In genomic region chr14:99548871-99549270, GRCh38 we compare ENCODE assay signal across 23 cellular contexts. TPM values are rescaled to one million over a fixed set of nuclear protein-coding genes. Genes with fewer than 3 reads are reported as not detected.
DNase-seq lines count a peak whose midpoint lies in the region; ATAC-seq and TF ChIP-seq lines count a peak whose summit lies in the region.
"Had no signal": no experiment of that assay in that cellular context is flagged by ENCODE, and none has a peak within 500 bp of the region (broad histone marks: within the 10 kb centered on the region; RNA-seq: fewer than 3 reads in every experiment).

No MANE protein-coding gene starts in this region.

- H3K27ac ChIP-seq in BLaER1 treated with 17β-estradiol and CSF1 and Interleukin-3, amounts not matched to agents 10 nM and 100 nM, result peak overlapping the region in 4 of 11 experiments; percentile 5 to 61 (median 58); a peak in 8 of 22 replicates
- peak overlapping the region; percentile 37 for H3K27ac ChIP-seq in hepatocyte
- H3K27ac ChIP-seq in rectal smooth muscle tissue (ENCODE audit: low read depth, low read length), result peak overlapping the region; percentile 61
- H3K27ac ChIP-seq: body of pancreas, lower lobe of right lung, psoas muscle, tibial nerve had no signal

- peaks cover 97% of the 10 kb centered on the region for H3K79me2 ChIP-seq in hepatocyte

- no peak overlapping the region for H3K4me3 Mint-ChIP-seq in activated T-helper 17 cell treated with anti-CD3 and anti-CD28 coated beads, Interleukin-2, amount 50 U/mL, for 72 hours
- H3K4me3 Mint-ChIP-seq: activated T-cell treated with anti-CD3 and anti-CD28 coated beads, Interleukin-2, amount 50 U/mL, for 4 hours; CD14-positive monocyte; stimulated activated naive CD8-positive, alpha-beta T cell treated with anti-CD3 and anti-CD28 coated beads, Interleukin-15, amount 100 ng/mL, for 72 hours; T-helper 2 cell treated with Interferon-gamma antibody and Interleukin-4, amounts not matched to agents 5 μg/mL and 100 μg/mL, for 36 hours had no signal

- H3K4me2 ChIP-seq in BLaER1 treated with 17β-estradiol and CSF1 and Interleukin-3, amounts not matched to agents 10 nM and 100 nM, result peak overlapping the region; percentile 3 to 92 (median 73); a peak in 21 of 22 replicates
- H3K4me2 ChIP-seq in hepatocyte, result peak overlapping the region; percentile 2

- H3K27me3 ChIP-seq in BLaER1 treated with 17β-estradiol and CSF1 and Interleukin-3, amounts not matched to agents 10 nM and 100 nM, result peaks cover 0 to 43% (median 0%) of the 10 kb centered on the region in 11 experiments; a peak in 8 of 22 replicates
- no peaks in the 10 kb centered on the region for H3K27me3 ChIP-seq in hepatocyte
- no peaks in the 10 kb centered on the region for H3K27me3 ChIP-seq in rectal smooth muscle tissue (ENCODE audit: control insufficient read depth, insufficient read depth, low read length)
- H3K27me3 ChIP-seq: body of pancreas, tibial nerve had no signal

- H3K4me1 Mint-ChIP-seq in activated T-helper 17 cell treated with anti-CD3 and anti-CD28 coated beads, Interleukin-2, amount 50 U/mL, for 72 hours, result peaks cover 6% of the 10 kb centered on the region
- H3K4me1 Mint-ChIP-seq: CD14-positive monocyte had no signal

- no peak for DNase-seq in hepatocyte (ENCODE audit: low spot score)
- DNase-seq: activated CD4-positive, alpha-beta T cell treated with anti-CD3 and anti-CD28 coated beads for 48 hours; activated T-cell treated with anti-CD3 and anti-CD28 coated beads, Interleukin-2, amount 50 U/mL, for 4 hours; body of pancreas; DND-41; lower lobe of right lung; mucosa of descending colon; NCI-H2171; NK-92 treated with Interleukin-12 subunit alpha and Interleukin-12 subunit beta, amount 100 ng/mL, for 24 hours; psoas muscle; SHP77 treated with DMSO at 0.1 percent for 48 hours; stimulated activated naive CD8-positive, alpha-beta T cell treated with anti-CD3 and anti-CD28 coated beads, Interleukin-15, amount 100 ng/mL, for 72 hours had no signal

- no peaks in the 10 kb centered on the region for H3K27me3 Mint-ChIP-seq in activated T-helper 17 cell treated with anti-CD3 and anti-CD28 coated beads, Interleukin-2, amount 50 U/mL, for 72 hours
- H3K27me3 Mint-ChIP-seq: stimulated activated naive CD8-positive, alpha-beta T cell treated with anti-CD3 and anti-CD28 coated beads, Interleukin-15, amount 100 ng/mL, for 72 hours had no signal

- H3K36me3 Mint-ChIP-seq in activated T-helper 17 cell treated with anti-CD3 and anti-CD28 coated beads, Interleukin-2, amount 50 U/mL, for 72 hours (ENCODE audit: low read depth), result no peaks in the 10 kb centered on the region
- H3K36me3 Mint-ChIP-seq: CD14-positive monocyte had no signal

- no peaks in the 10 kb centered on the region for H3K9me2 ChIP-seq in hepatocyte (replicated peaks; ENCODE audit: insufficient read depth)

- no peak for TF ChIP-seq CTCF in hepatocyte (IDR thresholded peaks at IDR 0.05; ENCODE audit: poor library complexity)

- no peaks in the 10 kb centered on the region for H3K9me3 Mint-ChIP-seq in activated T-helper 17 cell treated with anti-CD3 and anti-CD28 coated beads, Interleukin-2, amount 50 U/mL, for 72 hours
- H3K9me3 Mint-ChIP-seq: activated T-cell treated with anti-CD3 and anti-CD28 coated beads, Interleukin-2, amount 50 U/mL, for 4 hours; stimulated activated naive CD8-positive, alpha-beta T cell treated with anti-CD3 and anti-CD28 coated beads, Interleukin-15, amount 100 ng/mL, for 72 hours; T-helper 2 cell treated with Interferon-gamma antibody and Interleukin-4, amounts not matched to agents 5 μg/mL and 100 μg/mL, for 36 hours had no signal

- peak overlapping the region in 3 of 10 experiments; percentile 13 to 46 (median 25); a peak in 4 of 20 replicates for H3K4me3 ChIP-seq in BLaER1 treated with 17β-estradiol and CSF1 and Interleukin-3, amounts not matched to agents 10 nM and 100 nM
- H3K4me3 ChIP-seq in hepatocyte (no peak overlapping the region), rectal smooth muscle tissue (ENCODE audit: low read length) (no peak overlapping the region)
- H3K4me3 ChIP-seq: body of pancreas, lower lobe of right lung, mucosa of descending colon, psoas muscle, skin epidermis, tibial nerve had no signal

- 84% methylated on average over 8 of the region's 8 CpGs for WGBS in hepatocyte (ENCODE audit: low lambda C conversion rate, missing lambda C conversion rate)

- peaks cover 17 to 84% (median 67%) of the 10 kb centered on the region in 10 experiments for H3K4me1 ChIP-seq in BLaER1 treated with 17β-estradiol and CSF1 and Interleukin-3, amounts not matched to agents 10 nM and 100 nM
- H3K4me1 ChIP-seq in hepatocyte (ENCODE audit: insufficient read depth), result peaks cover 64% of the 10 kb centered on the region
- H3K4me1 ChIP-seq in rectal smooth muscle tissue (ENCODE audit: control insufficient read depth, insufficient read depth, low read length), result peaks cover 62% of the 10 kb centered on the region
- H3K4me1 ChIP-seq: lower lobe of right lung, psoas muscle, tibial nerve had no signal

- no peak for ATAC-seq in activated T-helper 17 cell treated with anti-CD3 and anti-CD28 coated beads, Interleukin-2, amount 50 U/mL, for 72 hours (replicated peaks)
- ATAC-seq in HG02840 (IDR thresholded peaks at IDR 0.05; ENCODE audit: low FRiP score, unreplicated experiment), result no peak
- ATAC-seq in HG02610 (IDR thresholded peaks at IDR 0.05; ENCODE audit: unreplicated experiment), result no peak
- ATAC-seq in HG03521 (IDR thresholded peaks at IDR 0.05; ENCODE audit: unreplicated experiment), result no peak
- ATAC-seq: activated T-cell treated with anti-CD3 and anti-CD28 coated beads, Interleukin-2, amount 50 U/mL, for 4 hours; body of pancreas; lower lobe of right lung; mucosa of descending colon; Panc1; psoas muscle; stimulated activated naive CD8-positive, alpha-beta T cell treated with anti-CD3 and anti-CD28 coated beads, Interleukin-15, amount 100 ng/mL, for 72 hours had no signal

- H3K9me3 ChIP-seq in BLaER1 treated with 17β-estradiol and CSF1 and Interleukin-3, amounts not matched to agents 10 nM and 100 nM (replicated peaks in 1 of 11), result no peaks in the 10 kb centered on the region
- no peaks in the 10 kb centered on the region for H3K9me3 ChIP-seq in hepatocyte (ENCODE audit: low read depth)
- H3K9me3 ChIP-seq: body of pancreas, lower lobe of right lung, mucosa of descending colon, psoas muscle, tibial nerve had no signal

- H3K9ac ChIP-seq in BLaER1 treated with 17β-estradiol and CSF1 and Interleukin-3, amounts not matched to agents 10 nM and 100 nM, result peak overlapping the region in 4 of 11 experiments; percentile 39 to 63 (median 48); a peak in 8 of 22 replicates
- H3K9ac ChIP-seq in rectal smooth muscle tissue (ENCODE audit: low read length), result no peak overlapping the region

- peaks cover 5 to 100% (median 95%) of the 10 kb centered on the region in 11 experiments; a peak in 20 of 22 replicates for H4K20me1 ChIP-seq in BLaER1 treated with 17β-estradiol and CSF1 and Interleukin-3, amounts not matched to agents 10 nM and 100 nM
- peaks cover 31% of the 10 kb centered on the region for H4K20me1 ChIP-seq in hepatocyte (ENCODE audit: insufficient read depth, poor library complexity, severe bottlenecking)

- H2AFZ ChIP-seq in hepatocyte, result no peak overlapping the region

- H3K27ac Mint-ChIP-seq in activated T-helper 17 cell treated with anti-CD3 and anti-CD28 coated beads, Interleukin-2, amount 50 U/mL, for 72 hours, result peak overlapping the region; percentile 20
- H3K27ac Mint-ChIP-seq: CD14-positive monocyte; stimulated activated naive CD8-positive, alpha-beta T cell treated with anti-CD3 and anti-CD28 coated beads, Interleukin-15, amount 100 ng/mL, for 72 hours; T-helper 2 cell treated with Interferon-gamma antibody and Interleukin-4, amounts not matched to agents 5 μg/mL and 100 μg/mL, for 36 hours had no signal

- no peaks in the 10 kb centered on the region for H3K36me3 ChIP-seq in BLaER1 treated with 17β-estradiol and CSF1 and Interleukin-3, amounts not matched to agents 10 nM and 100 nM
- H3K36me3 ChIP-seq in hepatocyte (replicated peaks; ENCODE audit: insufficient read depth, low read depth) (no peaks in the 10 kb centered on the region), rectal smooth muscle tissue (ENCODE audit: control insufficient read depth, insufficient read depth, low read length) (no peaks in the 10 kb centered on the region)
- H3K36me3 ChIP-seq: lower lobe of right lung, tibial nerve had no signal

RNA-seq across cellular contexts. Expression of gene CCDC85C, which starts 55.1 kb away (rescaled TPM):
- total RNA-seq in activated T-helper 17 cell treated with anti-CD3 and anti-CD28 coated beads, Interleukin-2, amount 50 U/mL, for 72 hours, result 1 to 10 TPM; 2.8 to 3.4 TPM
- 32.8 and 37.8 TPM in 2 replicates for total RNA-seq in hepatocyte
- polyA plus RNA-seq in hepatocyte, result 33.8 and 47.2 TPM in 2 replicates
